1 cellular context compared by ENCODE assay signal in genomic region chr12:88578274-88578673, GRCh38.
TF ChIP-seq lines count a peak whose summit lies in the region.

No MANE protein-coding gene starts in this region.

TF ChIP-seq in WTC11, 78 proteins besides CTCF, POLR2A, EP300 and RAD21 (continued from another document):
- TF ChIP-seq PRDM15 (CRISPR knock-in tag; IDR thresholded peaks at IDR 0.05) (no peak), CDX4 (CRISPR knock-in tag; IDR thresholded peaks at IDR 0.05; ENCODE audit: borderline replicate concordance) (no peak), AFF4 (CRISPR knock-in tag; IDR thresholded peaks at IDR 0.05; ENCODE audit: borderline replicate concordance) (no peak), HMGXB4 (CRISPR knock-in tag; IDR thresholded peaks at IDR 0.05) (no peak), JAZF1 (CRISPR knock-in tag; IDR thresholded peaks at IDR 0.05) (no peak), TCF7 (CRISPR knock-in tag; IDR thresholded peaks at IDR 0.05; ENCODE audit: low read depth) (no peak), ATF3 (CRISPR knock-in tag; conservative IDR thresholded peaks at IDR 0.05) (no peak), SOX15 (CRISPR knock-in tag; IDR thresholded peaks at IDR 0.05) (no peak), ZNF317 (CRISPR knock-in tag; IDR thresholded peaks at IDR 0.05; ENCODE audit: borderline replicate concordance, low read depth) (no peak), ESRRA (CRISPR knock-in tag; IDR thresholded peaks at IDR 0.05; ENCODE audit: borderline replicate concordance) (no peak), OVOL2 (CRISPR knock-in tag; IDR thresholded peaks at IDR 0.05; ENCODE audit: borderline replicate concordance) (no peak)
